In genomic region chr18:2897448-2898052, GRCh38 we compare ENCODE assay signal across 17 cellular contexts.
"Had no signal": no experiment of that assay in that cellular context is flagged by ENCODE, and none has a peak within 500 bp of the region (broad histone marks: within the 10 kb centered on the region; RNA-seq: fewer than 3 reads in every experiment).

No MANE protein-coding gene starts in this region.

- H3K27me3 ChIP-seq: ascending aorta, colonic mucosa, gastrocnemius medialis, left lung, tibial artery had no signal

- ATAC-seq: gastrocnemius medialis had no signal

- H3K27me3 Mint-ChIP-seq: activated CD4-positive, alpha-beta memory T cell treated with anti-CD3 and anti-CD28 coated beads for 36 hours; activated naive CD8-positive, alpha-beta T cell treated with anti-CD3 and anti-CD28 coated beads, Interleukin-2, amount 50 U/mL, for 24 hours had no signal

- H3K4me1 Mint-ChIP-seq: stimulated activated effector memory CD8-positive, alpha-beta T cell treated with anti-CD3 and anti-CD28 coated beads, Interleukin-12 subunit alpha, Interleukin-12 subunit beta, amount 100 ng/mL, for 72 hours had no signal

- H3K4me3 ChIP-seq: ascending aorta, colonic mucosa, gastrocnemius medialis, heart right ventricle, left lung, skin epidermis, tibial artery had no signal

- H3K27ac Mint-ChIP-seq: activated CD4-positive, alpha-beta memory T cell treated with anti-CD3 and anti-CD28 coated beads for 36 hours; activated naive CD8-positive, alpha-beta T cell treated with anti-CD3 and anti-CD28 coated beads, Interleukin-2, amount 50 U/mL, for 24 hours; activated T-cell treated with anti-CD3 and anti-CD28 coated beads, Interleukin-2, amount 50 U/mL, for 72 hours had no signal

- H3K36me3 ChIP-seq: colonic mucosa, gastrocnemius medialis had no signal

- H3K9me3 Mint-ChIP-seq: stimulated activated effector memory CD8-positive, alpha-beta T cell treated with anti-CD3 and anti-CD28 coated beads, Interleukin-12 subunit alpha, Interleukin-12 subunit beta, amount 100 ng/mL, for 72 hours had no signal

- H3K4me3 Mint-ChIP-seq: activated CD4-positive, alpha-beta memory T cell treated with anti-CD3 and anti-CD28 coated beads for 36 hours; activated naive CD8-positive, alpha-beta T cell treated with anti-CD3 and anti-CD28 coated beads, Interleukin-2, amount 50 U/mL, for 24 hours; activated T-cell treated with anti-CD3 and anti-CD28 coated beads, Interleukin-2, amount 50 U/mL, for 72 hours; nephron progenitor cell; stimulated activated effector memory CD8-positive, alpha-beta T cell treated with anti-CD3 and anti-CD28 coated beads, Interleukin-12 subunit alpha, Interleukin-12 subunit beta, amount 100 ng/mL, for 72 hours had no signal

- H3K36me3 Mint-ChIP-seq: stimulated activated effector memory CD8-positive, alpha-beta T cell treated with anti-CD3 and anti-CD28 coated beads, Interleukin-12 subunit alpha, Interleukin-12 subunit beta, amount 100 ng/mL, for 72 hours had no signal

- DNase-seq: activated CD4-positive, alpha-beta memory T cell treated with anti-CD3 and anti-CD28 coated beads for 36 hours; activated CD4-positive, alpha-beta T cell treated with anti-CD3 and anti-CD28 coated beads for 1 hour; activated naive CD4-positive, alpha-beta T cell treated with Interleukin-2 at 50 U/mL for 16 hours; activated naive CD8-positive, alpha-beta T cell treated with anti-CD3 and anti-CD28 coated beads, Interleukin-2, amount 50 U/mL, for 24 hours; colonic mucosa; effector CD4-positive, alpha-beta T cell; gastrocnemius medialis; mesenchymal stem cell; nephron progenitor cell; SW 1271 had no signal

- H3K9me3 ChIP-seq: ascending aorta, colonic mucosa, gastrocnemius medialis, left lung, tibial artery had no signal

- H3K4me1 ChIP-seq: colonic mucosa, gastrocnemius medialis had no signal

- H3K27ac ChIP-seq: ascending aorta, colonic mucosa, gastrocnemius medialis, tibial artery had no signal
